ENCODE assay signal across 8 cellular contexts in the genomic region with DNA sequence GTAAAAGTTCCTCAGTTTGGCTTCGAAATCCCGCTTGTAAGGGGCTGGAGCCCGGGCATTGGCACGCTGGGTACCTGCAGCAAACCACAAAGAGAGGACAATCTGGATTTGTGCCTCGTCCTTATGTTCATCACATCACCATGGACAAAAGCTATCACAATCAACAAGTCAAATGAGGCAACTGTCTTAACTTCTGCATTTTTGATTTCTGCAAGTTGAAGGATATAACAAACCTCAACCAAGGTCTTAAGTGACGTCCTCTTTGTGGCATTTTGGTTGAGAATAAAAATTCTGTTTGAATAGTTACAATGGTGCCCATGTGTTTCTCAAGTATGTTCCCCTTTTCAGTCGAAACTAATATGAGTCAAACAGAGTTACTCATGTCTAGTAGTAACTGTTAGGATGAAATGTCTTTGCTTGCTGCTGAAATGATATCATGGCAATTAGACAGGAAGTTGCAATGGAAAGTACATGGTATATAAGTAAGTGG.
A peak's percentile ranks its signal among the peaks of the same experiment; 100 is the strongest.
DNase-seq lines count a peak whose midpoint lies in the region; ATAC-seq and TF ChIP-seq lines count a peak whose summit lies in the region.

No MANE protein-coding gene starts in this region.

- H2BK120ac ChIP-seq in mesendoderm (ENCODE audit: low read depth, low read length), result no peak overlapping the region

- H3K4me3 ChIP-seq in GM12864 (ENCODE audit: low read depth, low read length) (no peak overlapping the region), mesendoderm (ENCODE audit: low read length) (no peak overlapping the region)
- H3K4me3 ChIP-seq in Jurkat, Clone E6-1 (ENCODE audit: low read length), result no peak overlapping the region

- H3K27me3 ChIP-seq in mesendoderm (ENCODE audit: insufficient read depth, low read length, poor library complexity), result no peaks in the 10 kb centered on the region

- POLR2A ChIA-PET in activated naive CD8-positive, alpha-beta T cell treated with anti-CD3 and anti-CD28 coated beads, Interleukin-2, amount 10 ng/mL, durations not matched to agents 7 days and 5 days (lab: Charles Lee), result interaction anchor here (0.7 to 13.4 kb wide), 14 partner anchors 8 to 584 kb away, joined by 3 to 223 read pairs (median 5); a partner anchor contains a TSS

- no peaks in the 10 kb centered on the region for H3K79me1 ChIP-seq in mesendoderm (ENCODE audit: low read length)

- H4K5ac ChIP-seq in mesendoderm (ENCODE audit: low read length), result no peak overlapping the region

- no peaks in the 10 kb centered on the region for H3K36me3 ChIP-seq in mesendoderm (ENCODE audit: control insufficient read depth, insufficient read depth, low read length)

- H3K56ac ChIP-seq in mesendoderm (ENCODE audit: low read length), result no peak overlapping the region

- peaks cover 7% of the 10 kb centered on the region for H3K36me3 Mint-ChIP-seq in activated naive CD8-positive, alpha-beta T cell treated with anti-CD3 and anti-CD28 coated beads, Interleukin-2, amount 10 ng/mL, durations not matched to agents 7 days and 5 days
- H3K36me3 Mint-ChIP-seq in nephron progenitor cell (ENCODE audit: low read depth), result peaks cover 25% of the 10 kb centered on the region

- no peak overlapping the region for H4K8ac ChIP-seq in mesendoderm (ENCODE audit: low read depth, low read length)

- no peaks in the 10 kb centered on the region for H3K27me3 Mint-ChIP-seq in activated naive CD8-positive, alpha-beta T cell treated with anti-CD3 and anti-CD28 coated beads, Interleukin-2, amount 10 ng/mL, durations not matched to agents 7 days and 5 days
- peaks cover 2% of the 10 kb centered on the region for H3K27me3 Mint-ChIP-seq in nephron progenitor cell (ENCODE audit: low read depth, poor library complexity)

- H3K4me1 Mint-ChIP-seq in activated naive CD8-positive, alpha-beta T cell treated with anti-CD3 and anti-CD28 coated beads, Interleukin-2, amount 10 ng/mL, durations not matched to agents 7 days and 5 days, result peaks cover 67% of the 10 kb centered on the region
- H3K4me1 Mint-ChIP-seq in nephron progenitor cell, result peaks cover 5% of the 10 kb centered on the region

- WGBS in mesendoderm (ENCODE audit: extremely low coverage, insufficient coverage, low lambda C conversion rate), result no CpG with 5 or more reads among the region's 7 CpGs

- H3K4me2 ChIP-seq in mesendoderm (ENCODE audit: low read length), result no peak overlapping the region

- no peaks in the 10 kb centered on the region for H3K9me3 Mint-ChIP-seq in activated naive CD8-positive, alpha-beta T cell treated with anti-CD3 and anti-CD28 coated beads, Interleukin-2, amount 10 ng/mL, durations not matched to agents 7 days and 5 days
- no peaks in the 10 kb centered on the region for H3K9me3 Mint-ChIP-seq in nephron progenitor cell

- no peaks in the 10 kb centered on the region for H3K4me1 ChIP-seq in mesendoderm (ENCODE audit: control insufficient read depth, low read depth, low read length)

- H3K9ac ChIP-seq in mesendoderm (ENCODE audit: low read length), result no peak overlapping the region

- intact Hi-C loops in head of caudate nucleus (cut with DNase I), result no loop called here

- no peak overlapping the region for H3K4ac ChIP-seq in mesendoderm (ENCODE audit: low read depth, low read length)

- H2BK15ac ChIP-seq in mesendoderm (replicated peaks; ENCODE audit: low read depth), result no peak overlapping the region

- H3K18ac ChIP-seq in mesendoderm (ENCODE audit: low read length), result no peak overlapping the region

- TF ChIP-seq CTCF in GM12864 (IDR thresholded peaks at IDR 0.05; ENCODE audit: low read depth, low read length, missing control alignments), result no peak
- TF ChIP-seq CTCF in nephron progenitor cell (IDR thresholded peaks at IDR 0.05), result no peak

- no peak overlapping the region for H3K23ac ChIP-seq in mesendoderm (ENCODE audit: low read length)

- H3K4me3 Mint-ChIP-seq in activated naive CD8-positive, alpha-beta T cell treated with anti-CD3 and anti-CD28 coated beads, Interleukin-2, amount 10 ng/mL, durations not matched to agents 7 days and 5 days, result peak overlapping the region; percentile 78
- H3K4me3 Mint-ChIP-seq in nephron progenitor cell, result no peak overlapping the region

- H3K79me2 ChIP-seq in mesendoderm (ENCODE audit: control insufficient read depth, insufficient read depth, low read length), result no peaks in the 10 kb centered on the region

- H2AK5ac ChIP-seq in mesendoderm (ENCODE audit: low read length), result no peak overlapping the region

- ATAC-seq in GM21576 (IDR thresholded peaks at IDR 0.05; ENCODE audit: unreplicated experiment), result peak; percentile 82
- peak; percentile 74 for ATAC-seq in activated naive CD8-positive, alpha-beta T cell treated with anti-CD3 and anti-CD28 coated beads, Interleukin-2, amount 10 ng/mL, durations not matched to agents 7 days and 5 days (ENCODE audit: low read depth)

- H3K27ac Mint-ChIP-seq in activated naive CD8-positive, alpha-beta T cell treated with anti-CD3 and anti-CD28 coated beads, Interleukin-2, amount 10 ng/mL, durations not matched to agents 7 days and 5 days, result peak overlapping the region; percentile 99
- H3K27ac Mint-ChIP-seq in nephron progenitor cell, result peak overlapping the region; percentile 85

- H2BK5ac ChIP-seq in mesendoderm (ENCODE audit: low read length), result no peak overlapping the region

- H3K27ac ChIP-seq in mesendoderm (ENCODE audit: low read depth, low read length), result no peak overlapping the region

- peak; percentile 76 for DNase-seq in GM12864 (ENCODE audit: low read depth)
- peak; percentile 48 for DNase-seq in Jurkat, Clone E6-1 (ENCODE audit: low read depth, low spot score)
- DNase-seq in activated naive CD8-positive, alpha-beta T cell treated with anti-CD3 and anti-CD28 coated beads, Interleukin-2, amount 10 ng/mL, durations not matched to agents 7 days and 5 days, result no peak
- no peak for DNase-seq in nephron progenitor cell
- DNase-seq in head of caudate nucleus, result no peak
- DNase-seq in NCI-H2081 (lab: John Stamatoyannopoulos, UW), result no peak
- no peak for DNase-seq in mesendoderm

Comparison
In these comparisons a context has a peak if more than half of its experiments do, and no peak if none do; other contexts are left out.
1. DNase-seq: peak in GM12864 (single experiment) and Jurkat, Clone E6-1 (single experiment); none in activated naive CD8-positive, alpha-beta T cell treated with anti-CD3 and anti-CD28 coated beads, Interleukin-2, amount 10 ng/mL, durations not matched to agents 7 days and 5 days (single experiment), nephron progenitor cell (single experiment), head of caudate nucleus (0 of 42), NCI-H2081 (0 of 2) and mesendoderm (single experiment).